In the genomic region with DNA sequence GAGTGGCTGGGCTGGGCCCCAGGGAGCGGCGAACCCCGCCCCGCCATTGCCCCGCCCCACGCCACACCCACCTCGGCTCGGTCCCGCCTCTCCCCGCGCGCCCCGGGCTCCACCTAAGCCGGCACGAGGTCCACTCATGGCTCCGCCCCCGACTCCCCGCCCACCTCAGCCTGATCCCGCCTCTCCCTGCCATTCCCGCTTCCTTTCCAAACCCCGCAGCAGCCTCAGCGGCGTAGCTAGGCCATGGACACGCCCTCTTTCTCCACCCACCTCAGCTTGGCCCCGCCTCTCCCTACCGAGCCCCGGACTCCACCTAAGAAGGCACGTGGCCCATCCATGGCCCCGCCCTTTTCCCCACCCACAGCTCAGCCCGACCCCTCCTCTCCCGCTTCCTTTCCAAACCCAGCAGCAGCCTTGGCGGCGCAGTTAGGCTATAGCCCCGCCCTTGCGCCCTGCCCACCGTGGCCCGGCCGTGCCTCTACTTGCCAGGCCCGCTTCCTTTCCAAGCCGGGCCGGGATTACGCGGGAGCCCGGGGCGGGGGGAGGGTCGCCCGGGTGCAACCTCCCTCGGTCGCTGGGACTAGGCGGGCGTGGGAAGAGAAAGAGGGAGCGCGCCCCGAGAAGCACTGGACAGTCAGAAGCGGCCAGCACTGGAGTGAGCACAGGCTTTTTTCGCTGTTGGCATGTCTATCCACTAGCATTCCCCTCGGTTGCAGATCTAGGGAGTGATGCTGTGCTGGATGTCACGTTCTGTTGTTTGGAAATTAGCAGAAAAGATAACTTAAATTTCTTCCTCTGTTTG, we compare ENCODE assay signal across 1 cellular context.
A peak's percentile ranks its signal among the peaks of the same experiment; 100 is the strongest.
TF ChIP-seq lines count a peak whose summit lies in the region.

A gene with protein sequence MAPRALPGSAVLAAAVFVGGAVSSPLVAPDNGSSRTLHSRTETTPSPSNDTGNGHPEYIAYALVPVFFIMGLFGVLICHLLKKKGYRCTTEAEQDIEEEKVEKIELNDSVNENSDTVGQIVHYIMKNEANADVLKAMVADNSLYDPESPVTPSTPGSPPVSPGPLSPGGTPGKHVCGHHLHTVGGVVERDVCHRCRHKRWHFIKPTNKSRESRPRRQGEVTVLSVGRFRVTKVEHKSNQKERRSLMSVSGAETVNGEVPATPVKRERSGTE (minus strand): TSS at position 4 of the 802 bp plus-strand sequence. CDS start 89 bp downstream, outside the sequence.

TF ChIP-seq in HepG2, 621 proteins besides CTCF, POLR2A, EP300 and RAD21 (continued from another document and continues in another):
- TF ChIP-seq, protein P1, sequence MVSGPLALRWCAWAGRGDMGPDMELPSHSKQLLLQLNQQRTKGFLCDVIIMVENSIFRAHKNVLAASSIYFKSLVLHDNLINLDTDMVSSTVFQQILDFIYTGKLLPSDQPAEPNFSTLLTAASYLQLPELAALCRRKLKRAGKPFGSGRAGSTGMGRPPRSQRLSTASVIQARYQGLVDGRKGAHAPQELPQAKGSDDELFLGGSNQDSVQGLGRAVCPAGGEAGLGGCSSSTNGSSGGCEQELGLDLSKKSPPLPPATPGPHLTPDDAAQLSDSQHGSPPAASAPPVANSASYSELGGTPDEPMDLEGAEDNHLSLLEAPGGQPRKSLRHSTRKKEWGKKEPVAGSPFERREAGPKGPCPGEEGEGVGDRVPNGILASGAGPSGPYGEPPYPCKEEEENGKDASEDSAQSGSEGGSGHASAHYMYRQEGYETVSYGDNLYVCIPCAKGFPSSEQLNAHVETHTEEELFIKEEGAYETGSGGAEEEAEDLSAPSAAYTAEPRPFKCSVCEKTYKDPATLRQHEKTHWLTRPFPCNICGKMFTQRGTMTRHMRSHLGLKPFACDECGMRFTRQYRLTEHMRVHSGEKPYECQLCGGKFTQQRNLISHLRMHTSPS (CRISPR knock-in tag; IDR thresholded peaks at IDR 0.05; ENCODE audit: low read depth), result peak; percentile 60; the same call in 1 of the 2 replicates
- TF ChIP-seq FOSL1 (CRISPR knock-in tag; IDR thresholded peaks at IDR 0.05; ENCODE audit: borderline replicate concordance), result no peak
- TF ChIP-seq ZNF432 (CRISPR knock-in tag; IDR thresholded peaks at IDR 0.05; ENCODE audit: borderline replicate concordance), result no peak
- TF ChIP-seq REXO4 (CRISPR knock-in tag; IDR thresholded peaks at IDR 0.05; ENCODE audit: borderline replicate concordance), result no peak
- no peak for TF ChIP-seq ATM (IDR thresholded peaks at IDR 0.05; ENCODE audit: borderline replicate concordance)
- TF ChIP-seq RNF2 (conservative IDR thresholded peaks at IDR 0.05; ENCODE audit: low read depth), result no peak
- no peak for TF ChIP-seq KLF15 (CRISPR knock-in tag; IDR thresholded peaks at IDR 0.05; ENCODE audit: borderline replicate concordance)
- TF ChIP-seq HES4 (CRISPR knock-in tag; IDR thresholded peaks at IDR 0.05; ENCODE audit: borderline replicate concordance), result no peak
- TF ChIP-seq WIZ (CRISPR knock-in tag; IDR thresholded peaks at IDR 0.05), result no peak
- TF ChIP-seq SOX13 (IDR thresholded peaks at IDR 0.05), result 0 out of 2 replicates have a peak, but pooled peaks have one; percentile 9
- peak in 1 of 2 experiments; percentile 28; a peak in 2 of 4 replicates for TF ChIP-seq SOX13 (CRISPR knock-in tag; conservative IDR thresholded peaks at IDR 0.05 in 1 of 2, IDR thresholded peaks at IDR 0.05 in 1 of 2)
- peak; percentile 82; the same call in 1 of the 2 replicates for TF ChIP-seq ZNF556 (CRISPR knock-in tag; IDR thresholded peaks at IDR 0.05; ENCODE audit: borderline replicate concordance)
- 0 out of 2 replicates have a peak, but pooled peaks have one; percentile 46 for TF ChIP-seq ZNF552 (CRISPR knock-in tag; IDR thresholded peaks at IDR 0.05; ENCODE audit: borderline replicate concordance)
- TF ChIP-seq BHLHE40 (IDR thresholded peaks at IDR 0.05; ENCODE audit: low read length), result peak; percentile 76
- TF ChIP-seq NFRKB (IDR thresholded peaks at IDR 0.05), result no peak
- TF ChIP-seq, protein P2, sequence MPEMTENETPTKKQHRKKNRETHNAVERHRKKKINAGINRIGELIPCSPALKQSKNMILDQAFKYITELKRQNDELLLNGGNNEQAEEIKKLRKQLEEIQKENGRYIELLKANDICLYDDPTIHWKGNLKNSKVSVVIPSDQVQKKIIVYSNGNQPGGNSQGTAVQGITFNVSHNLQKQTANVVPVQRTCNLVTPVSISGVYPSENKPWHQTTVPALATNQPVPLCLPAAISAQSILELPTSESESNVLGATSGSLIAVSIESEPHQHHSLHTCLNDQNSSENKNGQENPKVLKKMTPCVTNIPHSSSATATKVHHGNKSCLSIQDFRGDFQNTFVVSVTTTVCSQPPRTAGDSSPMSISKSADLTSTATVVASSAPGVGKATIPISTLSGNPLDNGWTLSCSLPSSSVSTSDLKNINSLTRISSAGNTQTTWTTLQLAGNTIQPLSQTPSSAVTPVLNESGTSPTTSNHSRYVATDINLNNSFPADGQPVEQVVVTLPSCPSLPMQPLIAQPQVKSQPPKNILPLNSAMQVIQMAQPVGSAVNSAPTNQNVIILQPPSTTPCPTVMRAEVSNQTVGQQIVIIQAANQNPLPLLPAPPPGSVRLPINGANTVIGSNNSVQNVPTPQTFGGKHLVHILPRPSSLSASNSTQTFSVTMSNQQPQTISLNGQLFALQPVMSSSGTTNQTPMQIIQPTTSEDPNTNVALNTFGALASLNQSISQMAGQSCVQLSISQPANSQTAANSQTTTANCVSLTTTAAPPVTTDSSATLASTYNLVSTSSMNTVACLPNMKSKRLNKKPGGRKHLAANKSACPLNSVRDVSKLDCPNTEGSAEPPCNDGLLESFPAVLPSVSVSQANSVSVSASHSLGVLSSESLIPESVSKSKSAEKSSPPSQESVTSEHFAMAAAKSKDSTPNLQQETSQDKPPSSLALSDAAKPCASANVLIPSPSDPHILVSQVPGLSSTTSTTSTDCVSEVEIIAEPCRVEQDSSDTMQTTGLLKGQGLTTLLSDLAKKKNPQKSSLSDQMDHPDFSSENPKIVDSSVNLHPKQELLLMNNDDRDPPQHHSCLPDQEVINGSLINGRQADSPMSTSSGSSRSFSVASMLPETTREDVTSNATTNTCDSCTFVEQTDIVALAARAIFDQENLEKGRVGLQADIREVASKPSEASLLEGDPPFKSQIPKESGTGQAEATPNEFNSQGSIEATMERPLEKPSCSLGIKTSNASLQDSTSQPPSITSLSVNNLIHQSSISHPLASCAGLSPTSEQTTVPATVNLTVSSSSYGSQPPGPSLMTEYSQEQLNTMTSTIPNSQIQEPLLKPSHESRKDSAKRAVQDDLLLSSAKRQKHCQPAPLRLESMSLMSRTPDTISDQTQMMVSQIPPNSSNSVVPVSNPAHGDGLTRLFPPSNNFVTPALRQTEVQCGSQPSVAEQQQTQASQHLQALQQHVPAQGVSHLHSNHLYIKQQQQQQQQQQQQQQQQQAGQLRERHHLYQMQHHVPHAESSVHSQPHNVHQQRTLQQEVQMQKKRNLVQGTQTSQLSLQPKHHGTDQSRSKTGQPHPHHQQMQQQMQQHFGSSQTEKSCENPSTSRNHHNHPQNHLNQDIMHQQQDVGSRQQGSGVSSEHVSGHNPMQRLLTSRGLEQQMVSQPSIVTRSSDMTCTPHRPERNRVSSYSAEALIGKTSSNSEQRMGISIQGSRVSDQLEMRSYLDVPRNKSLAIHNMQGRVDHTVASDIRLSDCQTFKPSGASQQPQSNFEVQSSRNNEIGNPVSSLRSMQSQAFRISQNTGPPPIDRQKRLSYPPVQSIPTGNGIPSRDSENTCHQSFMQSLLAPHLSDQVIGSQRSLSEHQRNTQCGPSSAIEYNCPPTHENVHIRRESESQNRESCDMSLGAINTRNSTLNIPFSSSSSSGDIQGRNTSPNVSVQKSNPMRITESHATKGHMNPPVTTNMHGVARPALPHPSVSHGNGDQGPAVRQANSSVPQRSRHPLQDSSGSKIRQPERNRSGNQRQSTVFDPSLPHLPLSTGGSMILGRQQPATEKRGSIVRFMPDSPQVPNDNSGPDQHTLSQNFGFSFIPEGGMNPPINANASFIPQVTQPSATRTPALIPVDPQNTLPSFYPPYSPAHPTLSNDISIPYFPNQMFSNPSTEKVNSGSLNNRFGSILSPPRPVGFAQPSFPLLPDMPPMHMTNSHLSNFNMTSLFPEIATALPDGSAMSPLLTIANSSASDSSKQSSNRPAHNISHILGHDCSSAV (CRISPR knock-in tag; IDR thresholded peaks at IDR 0.05; ENCODE audit: borderline replicate concordance), result no peak
- TF ChIP-seq GTF2F1 (IDR thresholded peaks at IDR 0.05; ENCODE audit: low read length), result no peak
- TF ChIP-seq ZNF772 (CRISPR knock-in tag; IDR thresholded peaks at IDR 0.05), result peak; percentile 73; the same call in 1 of the 2 replicates
- no peak for TF ChIP-seq SALL2 (CRISPR knock-in tag; IDR thresholded peaks at IDR 0.05)
- TF ChIP-seq, protein P3, sequence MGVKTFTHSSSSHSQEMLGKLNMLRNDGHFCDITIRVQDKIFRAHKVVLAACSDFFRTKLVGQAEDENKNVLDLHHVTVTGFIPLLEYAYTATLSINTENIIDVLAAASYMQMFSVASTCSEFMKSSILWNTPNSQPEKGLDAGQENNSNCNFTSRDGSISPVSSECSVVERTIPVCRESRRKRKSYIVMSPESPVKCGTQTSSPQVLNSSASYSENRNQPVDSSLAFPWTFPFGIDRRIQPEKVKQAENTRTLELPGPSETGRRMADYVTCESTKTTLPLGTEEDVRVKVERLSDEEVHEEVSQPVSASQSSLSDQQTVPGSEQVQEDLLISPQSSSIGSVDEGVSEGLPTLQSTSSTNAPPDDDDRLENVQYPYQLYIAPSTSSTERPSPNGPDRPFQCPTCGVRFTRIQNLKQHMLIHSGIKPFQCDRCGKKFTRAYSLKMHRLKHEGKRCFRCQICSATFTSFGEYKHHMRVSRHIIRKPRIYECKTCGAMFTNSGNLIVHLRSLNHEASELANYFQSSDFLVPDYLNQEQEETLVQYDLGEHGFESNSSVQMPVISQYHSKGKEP (CRISPR knock-in tag; IDR thresholded peaks at IDR 0.05), result no peak
- TF ChIP-seq, protein P4, sequence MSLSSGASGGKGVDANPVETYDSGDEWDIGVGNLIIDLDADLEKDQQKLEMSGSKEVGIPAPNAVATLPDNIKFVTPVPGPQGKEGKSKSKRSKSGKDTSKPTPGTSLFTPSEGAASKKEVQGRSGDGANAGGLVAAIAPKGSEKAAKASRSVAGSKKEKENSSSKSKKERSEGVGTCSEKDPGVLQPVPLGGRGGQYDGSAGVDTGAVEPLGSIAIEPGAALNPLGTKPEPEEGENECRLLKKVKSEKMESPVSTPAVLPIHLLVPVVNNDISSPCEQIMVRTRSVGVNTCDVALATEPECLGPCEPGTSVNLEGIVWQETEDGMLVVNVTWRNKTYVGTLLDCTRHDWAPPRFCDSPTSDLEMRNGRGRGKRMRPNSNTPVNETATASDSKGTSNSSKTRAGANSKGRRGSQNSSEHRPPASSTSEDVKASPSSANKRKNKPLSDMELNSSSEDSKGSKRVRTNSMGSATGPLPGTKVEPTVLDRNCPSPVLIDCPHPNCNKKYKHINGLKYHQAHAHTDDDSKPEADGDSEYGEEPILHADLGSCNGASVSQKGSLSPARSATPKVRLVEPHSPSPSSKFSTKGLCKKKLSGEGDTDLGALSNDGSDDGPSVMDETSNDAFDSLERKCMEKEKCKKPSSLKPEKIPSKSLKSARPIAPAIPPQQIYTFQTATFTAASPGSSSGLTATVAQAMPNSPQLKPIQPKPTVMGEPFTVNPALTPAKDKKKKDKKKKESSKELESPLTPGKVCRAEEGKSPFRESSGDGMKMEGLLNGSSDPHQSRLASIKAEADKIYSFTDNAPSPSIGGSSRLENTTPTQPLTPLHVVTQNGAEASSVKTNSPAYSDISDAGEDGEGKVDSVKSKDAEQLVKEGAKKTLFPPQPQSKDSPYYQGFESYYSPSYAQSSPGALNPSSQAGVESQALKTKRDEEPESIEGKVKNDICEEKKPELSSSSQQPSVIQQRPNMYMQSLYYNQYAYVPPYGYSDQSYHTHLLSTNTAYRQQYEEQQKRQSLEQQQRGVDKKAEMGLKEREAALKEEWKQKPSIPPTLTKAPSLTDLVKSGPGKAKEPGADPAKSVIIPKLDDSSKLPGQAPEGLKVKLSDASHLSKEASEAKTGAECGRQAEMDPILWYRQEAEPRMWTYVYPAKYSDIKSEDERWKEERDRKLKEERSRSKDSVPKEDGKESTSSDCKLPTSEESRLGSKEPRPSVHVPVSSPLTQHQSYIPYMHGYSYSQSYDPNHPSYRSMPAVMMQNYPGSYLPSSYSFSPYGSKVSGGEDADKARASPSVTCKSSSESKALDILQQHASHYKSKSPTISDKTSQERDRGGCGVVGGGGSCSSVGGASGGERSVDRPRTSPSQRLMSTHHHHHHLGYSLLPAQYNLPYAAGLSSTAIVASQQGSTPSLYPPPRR (CRISPR knock-in tag; IDR thresholded peaks at IDR 0.05; ENCODE audit: borderline replicate concordance), result peak; percentile 42; the same call in 1 of the 2 replicates
- TF ChIP-seq, protein P5, sequence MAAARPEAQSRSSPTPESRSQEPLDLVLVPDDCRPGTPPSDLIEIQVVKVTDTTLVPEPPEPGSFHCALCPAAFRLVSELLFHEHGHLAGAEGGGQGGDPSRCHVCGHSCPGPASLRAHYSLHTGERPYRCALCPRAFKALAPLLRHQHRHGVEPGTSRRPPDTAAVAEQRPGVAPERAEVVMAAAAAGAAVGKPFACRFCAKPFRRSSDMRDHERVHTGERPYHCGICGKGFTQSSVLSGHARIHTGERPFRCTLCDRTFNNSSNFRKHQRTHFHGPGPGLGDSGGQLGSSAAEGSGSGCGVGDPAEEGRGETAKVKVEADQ (CRISPR knock-in tag; IDR thresholded peaks at IDR 0.05; ENCODE audit: borderline replicate concordance), result peak; percentile 69; the same call in 1 of the 2 replicates
- 0 out of 2 replicates have a peak, but pooled peaks have one; percentile 4 for TF ChIP-seq KMT2A (CRISPR knock-in tag; IDR thresholded peaks at IDR 0.05)
- no peak for TF ChIP-seq ZNF383 (CRISPR knock-in tag; IDR thresholded peaks at IDR 0.05; ENCODE audit: borderline replicate concordance)
- TF ChIP-seq HNRNPH1 (optimal IDR thresholded peaks at IDR 0.05; ENCODE audit: low read depth, low read length), result no peak
- peak; percentile 91 for TF ChIP-seq ZNF121 (CRISPR knock-in tag; IDR thresholded peaks at IDR 0.05)
- TF ChIP-seq HDAC6 (IDR thresholded peaks at IDR 0.05; ENCODE audit: low read depth, low read length), result no peak
- TF ChIP-seq, protein P6, sequence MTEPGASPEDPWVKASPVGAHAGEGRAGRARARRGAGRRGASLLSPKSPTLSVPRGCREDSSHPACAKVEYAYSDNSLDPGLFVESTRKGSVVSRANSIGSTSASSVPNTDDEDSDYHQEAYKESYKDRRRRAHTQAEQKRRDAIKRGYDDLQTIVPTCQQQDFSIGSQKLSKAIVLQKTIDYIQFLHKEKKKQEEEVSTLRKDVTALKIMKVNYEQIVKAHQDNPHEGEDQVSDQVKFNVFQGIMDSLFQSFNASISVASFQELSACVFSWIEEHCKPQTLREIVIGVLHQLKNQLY (CRISPR knock-in tag; IDR thresholded peaks at IDR 0.05), result peak; percentile 29; the same call in 1 of the 2 replicates
- TF ChIP-seq ZNF724P (CRISPR knock-in tag; IDR thresholded peaks at IDR 0.05; ENCODE audit: borderline replicate concordance), result no peak
- TF ChIP-seq, protein P7, sequence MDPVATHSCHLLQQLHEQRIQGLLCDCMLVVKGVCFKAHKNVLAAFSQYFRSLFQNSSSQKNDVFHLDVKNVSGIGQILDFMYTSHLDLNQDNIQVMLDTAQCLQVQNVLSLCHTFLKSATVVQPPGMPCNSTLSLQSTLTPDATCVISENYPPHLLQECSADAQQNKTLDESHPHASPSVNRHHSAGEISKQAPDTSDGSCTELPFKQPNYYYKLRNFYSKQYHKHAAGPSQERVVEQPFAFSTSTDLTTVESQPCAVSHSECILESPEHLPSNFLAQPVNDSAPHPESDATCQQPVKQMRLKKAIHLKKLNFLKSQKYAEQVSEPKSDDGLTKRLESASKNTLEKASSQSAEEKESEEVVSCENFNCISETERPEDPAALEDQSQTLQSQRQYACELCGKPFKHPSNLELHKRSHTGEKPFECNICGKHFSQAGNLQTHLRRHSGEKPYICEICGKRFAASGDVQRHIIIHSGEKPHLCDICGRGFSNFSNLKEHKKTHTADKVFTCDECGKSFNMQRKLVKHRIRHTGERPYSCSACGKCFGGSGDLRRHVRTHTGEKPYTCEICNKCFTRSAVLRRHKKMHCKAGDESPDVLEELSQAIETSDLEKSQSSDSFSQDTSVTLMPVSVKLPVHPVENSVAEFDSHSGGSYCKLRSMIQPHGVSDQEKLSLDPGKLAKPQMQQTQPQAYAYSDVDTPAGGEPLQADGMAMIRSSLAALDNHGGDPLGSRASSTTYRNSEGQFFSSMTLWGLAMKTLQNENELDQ (CRISPR knock-in tag; IDR thresholded peaks at IDR 0.05; ENCODE audit: borderline replicate concordance), result no peak
- peak; percentile 81 for TF ChIP-seq RAD51 (IDR thresholded peaks at IDR 0.05; ENCODE audit: borderline replicate concordance)
